Comparison of ENCODE assay signal across 29 cellular contexts in the genomic region with DNA sequence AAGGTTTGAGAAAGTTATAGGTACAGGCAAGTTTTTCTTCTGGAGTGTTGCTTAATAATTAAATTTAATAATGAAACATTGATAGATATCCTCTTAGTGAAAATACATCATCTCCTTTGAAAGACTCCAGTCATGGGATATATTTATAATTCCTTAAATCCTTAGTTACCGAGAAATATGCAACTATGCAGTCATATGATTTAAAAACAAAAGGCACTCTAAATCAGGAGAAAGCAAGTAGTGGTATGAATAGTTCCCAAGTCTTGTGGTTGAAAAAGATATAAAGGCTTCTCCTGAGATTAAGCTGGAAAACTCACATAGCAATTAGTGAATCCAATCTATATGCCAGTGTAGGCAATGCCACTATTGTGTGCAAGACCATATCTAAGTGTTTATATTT.
"Had no signal": no experiment of that assay in that cellular context is flagged by ENCODE, and none has a peak within 500 bp of the region (broad histone marks: within the 10 kb centered on the region; RNA-seq: fewer than 3 reads in every experiment).

No MANE protein-coding gene starts in this region.

- H3K4me3 ChIP-seq: pancreas, prostate gland, right lobe of liver, sigmoid colon, spleen, suprapubic skin, testis, tibial artery, transverse colon, upper lobe of right lung, uterus had no signal

- ATAC-seq: naive thymus-derived CD8-positive, alpha-beta T cell; natural killer cell treated with Interleukin-12 subunit alpha and Interleukin-12 subunit beta and Interleukin-15 and Interleukin-18, amount 100 ng/mL, for 72 hours; pancreas; right cardiac atrium; right lobe of liver; stimulated activated memory B cell treated with anti-CD40 and anti-IgM and Interleukin-4, amounts not matched to agents 10 μg/mL and 1 μg/mL and 100 μg/mL, for 72 hours; stimulated activated naive CD8-positive, alpha-beta T cell treated with anti-CD3 and anti-CD28 coated beads, Interleukin-15, amount 100 ng/mL, for 72 hours; stimulated activated naive CD8-positive, alpha-beta T cell treated with anti-CD3 and anti-CD28 coated beads, Interleukin-15, Interleukin-2, amounts not matched to agents 100 U/mL and 50 U/mL, for 24 hours; upper lobe of right lung had no signal

- DNase-seq: naive thymus-derived CD8-positive, alpha-beta T cell; nephron progenitor cell; nucleus accumbens; pancreas; retina; right cardiac atrium; right lobe of liver; sigmoid colon; small intestine; spleen; stimulated activated CD4-positive, alpha-beta T cell treated with anti-CD3 and anti-CD28 coated beads, Interleukin-12 subunit alpha, Interleukin-12 subunit beta, amount 100 ng/mL, for 4 hours; stimulated activated CD4-positive, alpha-beta T cell treated with anti-CD3 and anti-CD28 coated beads, Interleukin-1b, Interleukin-23, amount 100 ng/mL, for 48 hours; stimulated activated CD4-positive, alpha-beta T cell treated with anti-CD3 and anti-CD28 coated beads, Interleukin-4, amount 100 ng/mL, for 1 hour; stimulated activated CD4-positive, alpha-beta T cell treated with anti-CD3 and anti-CD28 coated beads, Interleukin-4, amount 100 ng/mL, for 4 hours; stimulated activated CD8-positive, alpha-beta memory T cell treated with anti-CD3 and anti-CD28 coated beads, Interleukin-4, amount 100 ng/mL, for 48 hours; stimulated activated naive CD4-positive, alpha-beta T cell; stimulated activated naive CD8-positive, alpha-beta T cell treated with anti-CD3 and anti-CD28 coated beads, Interleukin-15, amount 100 ng/mL, for 72 hours; stimulated activated naive CD8-positive, alpha-beta T cell treated with anti-CD3 and anti-CD28 coated beads, Interleukin-15, Interleukin-2, amounts not matched to agents 100 U/mL and 50 U/mL, for 24 hours; substantia nigra; testis; tibial artery; transverse colon; upper lobe of right lung; uterus had no signal

- FAIRE-seq: small intestine had no signal

- H3K27me3 ChIP-seq: neutrophil, pancreas, right lobe of liver, sigmoid colon, spleen, suprapubic skin, testis, tibial artery, transverse colon, upper lobe of right lung, uterus had no signal

- H3K4me1 ChIP-seq: pancreas, prostate gland, right lobe of liver, sigmoid colon, spleen, suprapubic skin, testis, tibial artery, transverse colon, upper lobe of right lung, uterus had no signal

- H3K27ac ChIP-seq: neutrophil, pancreas, prostate gland, right lobe of liver, sigmoid colon, spleen, suprapubic skin, testis, tibial artery, transverse colon, upper lobe of right lung, uterus had no signal

- H3K9me3 ChIP-seq: neutrophil, pancreas, prostate gland, right lobe of liver, sigmoid colon, suprapubic skin, testis, tibial artery, transverse colon, upper lobe of right lung, uterus had no signal

- H3K36me3 ChIP-seq: neutrophil, pancreas, prostate gland, right lobe of liver, sigmoid colon, spleen, suprapubic skin, tibial artery, transverse colon, upper lobe of right lung, uterus had no signal
